ENCODE assay signal across 6 cellular contexts in genomic region chr22:28560743-28561101, GRCh38.
A peak's percentile ranks its signal among the peaks of the same experiment; 100 is the strongest.
DNase-seq lines count a peak whose midpoint lies in the region; TF ChIP-seq lines count a peak whose summit lies in the region.
"Not testable (repeated sequence)": the region's sequence is repeated elsewhere in the genome, so short reads cannot be mapped to it uniquely, and the experiment has no call there.

No MANE protein-coding gene starts in this region.

- CTCF ChIA-PET in PC-9 (lab: Charles Lee); SK-N-SH (lab: Yijun Ruan, JAX): not testable (repeated sequence)

- H3K9ac ChIP-seq in SK-N-SH; smooth muscle cell (ENCODE audit: low read depth): not testable (repeated sequence)

- TF ChIP-seq RAD21 in SK-N-SH (IDR thresholded peaks at IDR 0.05; ENCODE audit: low read length): not testable (repeated sequence)

- POLR2A ChIA-PET in PC-9 (lab: Charles Lee; ENCODE audit: unreplicated experiment): interaction anchor here (0.6 kb wide), 2 partner anchors 47 to 1400 kb away, joined by 5 to 15 read pairs; no protein-coding TSS in a partner anchor
- POLR2A ChIA-PET in SK-N-SH (lab: Yijun Ruan, JAX): not testable (repeated sequence)

- H3K4me3 ChIP-seq in ACC112 (ENCODE audit: low read depth, low read length); PC-9; SK-N-SH (ENCODE audit: low read depth in 2 of 2, low read length in 1 of 2); hepatocyte; smooth muscle cell: not testable (repeated sequence)

- H3K4me2 ChIP-seq in PC-9 (peak overlapping the region; percentile 14; the same call in 1 of the 2 replicates), SK-N-SH (0 out of 2 replicates have a peak overlapping the region, but pooled peaks have one; percentile 16), smooth muscle cell (peak overlapping the region; percentile 25)
- not testable (repeated sequence) for H3K4me2 ChIP-seq in hepatocyte

- TF ChIP-seq EP300 in SK-N-SH (IDR thresholded peaks at IDR 0.05; ENCODE audit: borderline replicate concordance in 1 of 2, low read depth in 1 of 2, low read length in 1 of 2): not testable (repeated sequence)

- H3K27ac ChIP-seq in ACC112 (ENCODE audit: low read depth, low read length): peak overlapping the region; percentile 76
- peak overlapping the region; percentile 63 for H3K27ac ChIP-seq in PC-9
- peak overlapping the region in 1 of 2 experiments; percentile 72; a peak in 2 of 4 replicates for H3K27ac ChIP-seq in SK-N-SH (ENCODE audit: low read depth in 2 of 2, low read length in 1 of 2)
- H3K27ac ChIP-seq in epithelial cell of prostate: peak overlapping the region; percentile 58
- peak overlapping the region; percentile 86 for H3K27ac ChIP-seq in hepatocyte
- H3K27ac ChIP-seq in smooth muscle cell (ENCODE audit: low read depth): peak overlapping the region; percentile 53

- BruUV-seq in PC-9 (replicated peaks; lab: Mats Ljungman, UMichigan): not testable (repeated sequence)

- not testable (repeated sequence) for DNase-seq in PC-9; SK-N-SH; epithelial cell of prostate (ENCODE audit: low read depth, low spot score); hepatocyte (ENCODE audit: low spot score); smooth muscle cell (lab: John Stamatoyannopoulos, UW; ENCODE audit: unreplicated experiment)

- H3K9me3 ChIP-seq in PC-9 (ENCODE audit: insufficient read depth, low read depth); SK-N-SH; hepatocyte (ENCODE audit: low read depth); smooth muscle cell (replicated peaks; ENCODE audit: low read depth): not testable (repeated sequence)

- intact Hi-C loops in PC-9 (cut with micrococcal nuclease; ENCODE audit: unreplicated experiment): loop anchor here (1.0 kb wide), 1 partner anchor 16 kb away; no protein-coding TSS in a partner anchor

- not testable (repeated sequence) for TF ChIP-seq CTCF in PC-9 (conservative IDR thresholded peaks at IDR 0.05); SK-N-SH (IDR thresholded peaks at IDR 0.05); hepatocyte (IDR thresholded peaks at IDR 0.05; ENCODE audit: poor library complexity); smooth muscle cell (IDR thresholded peaks at IDR 0.05; ENCODE audit: borderline replicate concordance, insufficient read depth, poor library complexity, severe bottlenecking)

- H3F3A ChIP-seq in PC-9 (ENCODE audit: insufficient read depth, low read depth) (peaks cover 15% of the 10 kb centered on the region; the same call in 1 of the 2 replicates), SK-N-SH (replicated peaks; ENCODE audit: insufficient read depth) (peaks cover 12% of the 10 kb centered on the region)
- H3F3A ChIP-seq in smooth muscle cell (ENCODE audit: low read depth): not testable (repeated sequence)

- H4K20me1 ChIP-seq in PC-9 (ENCODE audit: insufficient read depth); SK-N-SH (ENCODE audit: insufficient read depth); hepatocyte (ENCODE audit: insufficient read depth, poor library complexity, severe bottlenecking); smooth muscle cell (ENCODE audit: low read depth): not testable (repeated sequence)

- H3K4me1 ChIP-seq in ACC112 (ENCODE audit: control insufficient read depth, insufficient read depth, low read length, unreplicated experiment) (peaks cover 14% of the 10 kb centered on the region), PC-9 (replicated peaks; ENCODE audit: insufficient read depth) (peaks cover 16% of the 10 kb centered on the region), SK-N-SH (ENCODE audit: control insufficient read depth in 1 of 2, insufficient read depth in 2 of 2, low read depth in 1 of 2, low read length in 1 of 2) (peaks cover 0 to 11% of the 10 kb centered on the region in 2 experiments; a peak in 1 of 4 replicates)
- not testable (repeated sequence) for H3K4me1 ChIP-seq in hepatocyte (ENCODE audit: insufficient read depth); smooth muscle cell (ENCODE audit: low read depth)

- not testable (repeated sequence) for H3K36me3 ChIP-seq in ACC112 (ENCODE audit: insufficient read depth, low read length); PC-9 (ENCODE audit: low read depth); SK-N-SH (replicated peaks in 1 of 2; ENCODE audit: control insufficient read depth in 1 of 2, insufficient read depth in 2 of 2, low read length in 1 of 2); hepatocyte (replicated peaks; ENCODE audit: insufficient read depth, low read depth); smooth muscle cell (ENCODE audit: low read depth)

- not testable (repeated sequence) for H3K79me2 ChIP-seq in ACC112 (ENCODE audit: control insufficient read depth, insufficient read depth, low read length, unreplicated experiment); PC-9 (ENCODE audit: low read depth); SK-N-SH (ENCODE audit: insufficient read depth); hepatocyte; smooth muscle cell (ENCODE audit: low read depth)

- H2AFZ ChIP-seq in ACC112 (ENCODE audit: low read length, unreplicated experiment); SK-N-SH (ENCODE audit: low read depth); hepatocyte; smooth muscle cell (ENCODE audit: low read depth): not testable (repeated sequence)
- H2AFZ ChIP-seq in PC-9: peak overlapping the region; percentile 31; the same call in 1 of the 2 replicates

- WGBS in SK-N-SH (ENCODE audit: low lambda C conversion rate): 96% methylated on average over 5 of the region's 5 CpGs
- WGBS in hepatocyte (ENCODE audit: low lambda C conversion rate, missing lambda C conversion rate): 98% methylated on average over 5 of the region's 5 CpGs
- WGBS in smooth muscle cell (ENCODE audit: low lambda C conversion rate): 93% methylated on average over 5 of the region's 5 CpGs

- H3K9me2 ChIP-seq in PC-9 (ENCODE audit: insufficient read depth); SK-N-SH; hepatocyte (replicated peaks; ENCODE audit: insufficient read depth): not testable (repeated sequence)

- not testable (repeated sequence) for H3K27me3 ChIP-seq in ACC112 (ENCODE audit: insufficient read depth, low read length); PC-9 (ENCODE audit: insufficient read depth, low read depth); SK-N-SH (ENCODE audit: insufficient read depth); hepatocyte; smooth muscle cell (ENCODE audit: low read depth)
